8 cellular contexts compared by ENCODE assay signal in genomic region chr10:95601116-95601719, GRCh38. TPM values are rescaled to one million over a fixed set of nuclear protein-coding genes. Genes with fewer than 3 reads are reported as not detected.
DNase-seq lines count a peak whose midpoint lies in the region; ATAC-seq, FAIRE-seq and TF ChIP-seq lines count a peak whose summit lies in the region.

No MANE protein-coding gene starts in this region.

- no peak overlapping the region for H2AFZ ChIP-seq in GM12878 (ENCODE audit: control insufficient read depth, low read depth, low read length)

- TF ChIP-seq EP300 in GM12878 (IDR thresholded peaks at IDR 0.05; ENCODE audit: borderline replicate concordance in 1 of 2, control insufficient read depth in 1 of 2, low read depth in 2 of 2, low read length in 2 of 2): no peak

- H3K27me3 ChIP-seq in BE2C: no peaks in the 10 kb centered on the region; the same call in 1 of the 2 replicates
- peaks cover 0 to 3% of the 10 kb centered on the region in 2 experiments; a peak in 2 of 4 replicates for H3K27me3 ChIP-seq in GM12878 (replicated peaks in 1 of 2; ENCODE audit: control insufficient read depth in 2 of 2, insufficient read depth in 2 of 2, low read length in 1 of 2)

- TF ChIP-seq RAD21 in GM12878 (IDR thresholded peaks at IDR 0.05; ENCODE audit: insufficient read depth, low read depth, low read length): peak; percentile 95

- no peak overlapping the region for H3K27ac ChIP-seq in GM12878 (ENCODE audit: control insufficient read depth, insufficient read depth)

- no peak for TF ChIP-seq POLR2A in GM12878 (IDR thresholded peaks at IDR 0.05; ENCODE audit: low read depth, low read length)

- RAD21 ChIA-PET in GM12878 (lab: Charles Lee; ENCODE audit: unreplicated experiment): interaction anchor here (1.0 to 8.6 kb wide), 5 partner anchors 155 to 225 kb away, joined by 3 to 84 read pairs (median 3); no protein-coding TSS in a partner anchor

- H3K79me2 ChIP-seq in GM12878 (ENCODE audit: control insufficient read depth, insufficient read depth, low read length): no peaks in the 10 kb centered on the region

- H3K4me3 ChIP-seq in BE2C (ENCODE audit: low read depth, low read length) (no peak overlapping the region), GM12878 (no peak overlapping the region)

- DNase-seq in BE2C (peak; percentile 74), NCI-H146 treated with DMSO at 0.1 percent for 48 hours (lab: John Stamatoyannopoulos, UW; ENCODE audit: unreplicated experiment) (peak; percentile 36), SW 1271 (lab: John Stamatoyannopoulos, UW) (peak; percentile 32 to 70), GM12878 (ENCODE audit: low read depth, low spot score) (peak; percentile 5), hippocampal formation (lab: John Stamatoyannopoulos, UW) (peak; percentile 50 to 89), retina (peak; percentile 80)

- SMC1A ChIA-PET in GM12878 (lab: Charles Lee; ENCODE audit: uncharacterized antibody, unreplicated experiment): interaction anchor here (1.3 to 4.6 kb wide), 3 partner anchors 171 to 236 kb away, joined by 3 to 47 read pairs (median 28); no protein-coding TSS in a partner anchor

- ATAC-seq in GM21390 (IDR thresholded peaks at IDR 0.05; ENCODE audit: unreplicated experiment) (peak; percentile 78), GM12878 (peak; percentile 94), HG02938 (IDR thresholded peaks at IDR 0.05; ENCODE audit: unreplicated experiment) (no peak)

- no peaks in the 10 kb centered on the region for H3K36me3 ChIP-seq in BE2C
- H3K36me3 ChIP-seq in GM12878 (ENCODE audit: control insufficient read depth in 2 of 2, insufficient read depth in 2 of 2, low read length in 1 of 2): peaks cover 0 to 2% of the 10 kb centered on the region in 2 experiments; a peak in 2 of 4 replicates

- no peak overlapping the region for H3K4me2 ChIP-seq in GM12878 (ENCODE audit: control insufficient read depth, insufficient read depth)

- TF ChIP-seq CTCF in BE2C (IDR thresholded peaks at IDR 0.05; ENCODE audit: low read depth, low read length) (peak; percentile 95), GM12878 (IDR thresholded peaks at IDR 0.05 in 2 of 3, conservative IDR thresholded peaks at IDR 0.05 in 1 of 3; ENCODE audit: control insufficient read depth in 2 of 3, extremely low read depth in 1 of 3, insufficient read depth in 1 of 3, low read depth in 3 of 3, low read length in 3 of 3) (peak; percentile 92 to 95 (median 94))

- no peaks in the 10 kb centered on the region for H3K9me3 ChIP-seq in BE2C
- H3K9me3 ChIP-seq in GM12878 (replicated peaks; ENCODE audit: control insufficient read depth, insufficient read depth, low read length): no peaks in the 10 kb centered on the region

- FAIRE-seq in GM12878 (lab: Jason Lieb, UNC): peak; percentile 87

- in situ Hi-C loops in GM12878 (cut with MboI): loop anchor here (5.0 kb wide), 2 partner anchors 174 to 229 kb away; no protein-coding TSS in a partner anchor

- no TSS peak for BruUV-seq in GM12878 (replicated peaks; lab: Mats Ljungman, UMichigan)

- POLR2A ChIA-PET in GM12878 (lab: Charles Lee): no interaction called here

- intact Hi-C loops in GM12878 (cut with micrococcal nuclease; ENCODE audit: unreplicated experiment): loop anchor here (1.0 to 5.0 kb wide), 4 partner anchors 154 to 468 kb away; no protein-coding TSS in a partner anchor

- CTCF ChIA-PET in GM12878 (lab: Yijun Ruan, JAX): interaction anchor here (0.8 to 10.9 kb wide), 8 partner anchors 20 to 241 kb away, joined by 3 to 177 read pairs (median 5); no protein-coding TSS in a partner anchor

- H3K9ac ChIP-seq in GM12878 (ENCODE audit: control insufficient read depth, insufficient read depth, low read length): no peak overlapping the region

- no peaks in the 10 kb centered on the region for H4K20me1 ChIP-seq in GM12878 (ENCODE audit: control insufficient read depth, insufficient read depth)

- H3K4me1 ChIP-seq in BE2C (no peaks in the 10 kb centered on the region), GM12878 (ENCODE audit: control insufficient read depth, insufficient read depth, low read length) (no peaks in the 10 kb centered on the region)

- WGBS in GM12878 (ENCODE audit: insufficient coverage, insufficient replicate concordance, low lambda C conversion rate, missing lambda C conversion rate): 15% methylated on average over 6 of the region's 6 CpGs

TF ChIP-seq in GM12878, 131 proteins besides CTCF, POLR2A, EP300 and RAD21:
- TF ChIP-seq SMC3 (IDR thresholded peaks at IDR 0.05; ENCODE audit: borderline replicate concordance, low read length): peak; percentile 86; the same call in 1 of the 2 replicates
- TF ChIP-seq YY1 (IDR thresholded peaks at IDR 0.05; ENCODE audit: low read depth, low read length): peak; percentile 72
- TF ChIP-seq KLF5 (IDR thresholded peaks at IDR 0.05; ENCODE audit: partially characterized antibody): no peak
TF ChIP-seq in GM12878: peak in this region for 2.

RNA-seq across cellular contexts. Expression of gene SORBS1, which starts 40.0 kb away (rescaled TPM):
- 0.36 TPM for polyA plus RNA-seq in BE2C (2012; ENCODE audit: insufficient read depth, insufficient read length, low read depth)
- 8.2 and 9.4 TPM in 2 replicates for total RNA-seq in GM12878 (2013; cell fraction: nucleolus; rRNA removed)
- total RNA-seq in GM12878 (2014; rRNA removed) (0.44 and 0.56 TPM in 2 replicates), GM12878 (2014; rRNA removed; fragmentation: Illumina TruSeq; extraction: Trizol) (0.45 and 0.46 TPM in 2 replicates), GM12878 (2021) (0.51 and 0.56 TPM in 2 replicates)
- 0.56 TPM for polyA plus RNA-seq in GM12878 (2011; ENCODE audit: low read depth)
- polyA plus RNA-seq in GM12878 (2011; rRNA removed) (0.66 and 0.75 TPM in 2 replicates), GM12878 (2014; fragmentation: Illumina TruSeq; extraction: Trizol) (0.40 and 0.79 TPM in 2 replicates), GM12878 (2014; fragmentation: Nextera tagmentation; extraction: Ambion mirVana) (under 1 TPM; 0.13 to 0.37 TPM), GM12878 (2014; rRNA removed) (0.38 and 0.95 TPM in 2 replicates), GM12878 (2016; fragmentation: Nextera tagmentation; extraction: Ambion mirVana) (under 1 TPM; 0.28 to 0.32 TPM)
- 0.37 and 0.39 TPM in 2 replicates for polyA plus RNA-seq in GM12878 (2011; cell fraction: cytosol; rRNA removed)
- polyA plus RNA-seq in GM12878 (2011; cell fraction: nucleus; rRNA removed): 0.63 and 0.85 TPM in 2 replicates
- 0.66 and 0.93 TPM in 2 replicates for polyA plus RNA-seq in GM12878 (2012)
- 0.73 and 1.3 TPM in 2 replicates for polyA minus RNA-seq in GM12878 (2011; rRNA and poly(A)+ RNA removed)
- polyA minus RNA-seq in GM12878 (2011; cell fraction: cytosol; rRNA and poly(A)+ RNA removed): 0.31 TPM in 1 of 2 replicates, not detected in the other
- 0.60 and 1.4 TPM in 2 replicates for polyA minus RNA-seq in GM12878 (2011; cell fraction: nucleus; rRNA and poly(A)+ RNA removed)

RNA-seq across cellular contexts. Expression of gene ALDH18A1, which starts 55.3 kb away (rescaled TPM):
- 58.8 TPM for polyA plus RNA-seq in BE2C (2012; ENCODE audit: insufficient read depth, insufficient read length, low read depth)
- 38.8 and 40.6 TPM in 2 replicates for total RNA-seq in GM12878 (2013; cell fraction: nucleolus; rRNA removed)
- total RNA-seq in GM12878 (2014; rRNA removed) (95.0 and 97.1 TPM in 2 replicates), GM12878 (2014; rRNA removed; fragmentation: Illumina TruSeq; extraction: Trizol) (80.8 and 87.6 TPM in 2 replicates), GM12878 (2021) (118 and 121 TPM in 2 replicates)
- 48.4 TPM for polyA plus RNA-seq in GM12878 (2011; ENCODE audit: low read depth)
- polyA plus RNA-seq in GM12878 (2011; rRNA removed) (115 and 118 TPM in 2 replicates), GM12878 (2014; fragmentation: Illumina TruSeq; extraction: Trizol) (104 and 119 TPM in 2 replicates), GM12878 (2014; fragmentation: Nextera tagmentation; extraction: Ambion mirVana) (10 to 100 TPM; 24.3 to 32.8 TPM), GM12878 (2014; rRNA removed) (71.6 and 80.0 TPM in 2 replicates), GM12878 (2016; fragmentation: Nextera tagmentation; extraction: Ambion mirVana) (100 to 1,000 TPM; 107 to 108 TPM)
- 90.3 and 97.0 TPM in 2 replicates for polyA plus RNA-seq in GM12878 (2011; cell fraction: cytosol; rRNA removed)
- 267 and 465 TPM in 2 replicates for polyA plus RNA-seq in GM12878 (2011; cell fraction: nucleus; rRNA removed)
- polyA plus RNA-seq in GM12878 (2012): 55.6 and 58.6 TPM in 2 replicates
- 130 and 166 TPM in 2 replicates for polyA minus RNA-seq in GM12878 (2011; rRNA and poly(A)+ RNA removed)
- 32.9 and 39.4 TPM in 2 replicates for polyA minus RNA-seq in GM12878 (2011; cell fraction: cytosol; rRNA and poly(A)+ RNA removed)
- polyA minus RNA-seq in GM12878 (2011; cell fraction: nucleus; rRNA and poly(A)+ RNA removed): 70.1 and 92.0 TPM in 2 replicates

Comparison
In these comparisons a context has a peak if more than half of its experiments do, and no peak if none do; other contexts are left out.
1. DNase-seq: peak in every context shown above with its lines; median percentile 80 in retina; 74 in BE2C; 70 in hippocampal formation; 51 in SW 1271; 36 in NCI-H146 treated with DMSO at 0.1 percent for 48 hours; 5 in GM12878.